Comparison of ENCODE assay signal across 2 cellular contexts in the genomic region with DNA sequence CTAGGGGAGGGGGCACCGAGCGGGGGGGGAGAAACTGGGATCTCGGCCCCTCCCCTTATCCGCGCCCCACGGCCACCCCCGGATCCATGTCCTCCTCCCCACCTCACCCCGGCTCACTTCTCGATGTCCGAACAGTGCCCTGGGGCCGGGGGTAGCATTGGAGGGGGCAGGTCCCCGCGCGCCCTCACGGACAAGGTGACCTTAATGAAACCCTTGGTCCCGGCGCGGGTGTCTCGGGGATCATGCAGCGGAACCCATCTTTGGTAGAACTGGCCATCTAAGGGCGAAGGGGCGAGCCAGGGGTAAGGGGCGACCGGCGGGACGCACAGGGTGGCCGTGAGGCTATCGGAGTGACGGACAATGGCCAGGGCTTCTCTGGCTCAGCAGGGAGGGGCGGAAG.
TF ChIP-seq lines count a peak whose summit lies in the region.

No MANE protein-coding gene starts in this region.

TF ChIP-seq in SK-N-SH, 30 proteins besides CTCF, POLR2A, EP300 and RAD21 (continued from another document):
- no peak for TF ChIP-seq REST (IDR thresholded peaks at IDR 0.05; ENCODE audit: low read depth, low read length)
- TF ChIP-seq, protein P1, sequence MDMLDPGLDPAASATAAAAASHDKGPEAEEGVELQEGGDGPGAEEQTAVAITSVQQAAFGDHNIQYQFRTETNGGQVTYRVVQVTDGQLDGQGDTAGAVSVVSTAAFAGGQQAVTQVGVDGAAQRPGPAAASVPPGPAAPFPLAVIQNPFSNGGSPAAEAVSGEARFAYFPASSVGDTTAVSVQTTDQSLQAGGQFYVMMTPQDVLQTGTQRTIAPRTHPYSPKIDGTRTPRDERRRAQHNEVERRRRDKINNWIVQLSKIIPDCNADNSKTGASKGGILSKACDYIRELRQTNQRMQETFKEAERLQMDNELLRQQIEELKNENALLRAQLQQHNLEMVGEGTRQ (IDR thresholded peaks at IDR 0.05; ENCODE audit: borderline replicate concordance, low read depth, low read length) = no peak
- TF ChIP-seq IRF3 (IDR thresholded peaks at IDR 0.05; ENCODE audit: low read depth, low read length) = no peak
- TF ChIP-seq TEAD4 (IDR thresholded peaks at IDR 0.05; ENCODE audit: borderline replicate concordance, insufficient read depth) = no peak
TF ChIP-seq in SK-N-SH: peak in this region for 0.

TF ChIP-seq in SK-N-SH treated with all-trans-retinoic acid at 6 μM for 48 hours, 23 proteins besides CTCF, POLR2A, EP300 and RAD21 (continued from another document):
- no peak for TF ChIP-seq ZNF8 (CRISPR knock-in tag; IDR thresholded peaks at IDR 0.05)
- no peak for TF ChIP-seq ESRRG (CRISPR knock-in tag; IDR thresholded peaks at IDR 0.05)
- no peak for TF ChIP-seq CSDC2 (CRISPR knock-in tag; IDR thresholded peaks at IDR 0.05)
- no peak for TF ChIP-seq SNAI2 (CRISPR knock-in tag; IDR thresholded peaks at IDR 0.05)
- no peak for TF ChIP-seq ARNTL (CRISPR knock-in tag; IDR thresholded peaks at IDR 0.05; ENCODE audit: borderline replicate concordance, low read depth)
- TF ChIP-seq RARB (CRISPR knock-in tag; IDR thresholded peaks at IDR 0.05) = no peak
- TF ChIP-seq OSR1 (CRISPR knock-in tag; IDR thresholded peaks at IDR 0.05) = no peak
- TF ChIP-seq ZNF70 (CRISPR knock-in tag; IDR thresholded peaks at IDR 0.05) = no peak
- TF ChIP-seq, protein P2, sequence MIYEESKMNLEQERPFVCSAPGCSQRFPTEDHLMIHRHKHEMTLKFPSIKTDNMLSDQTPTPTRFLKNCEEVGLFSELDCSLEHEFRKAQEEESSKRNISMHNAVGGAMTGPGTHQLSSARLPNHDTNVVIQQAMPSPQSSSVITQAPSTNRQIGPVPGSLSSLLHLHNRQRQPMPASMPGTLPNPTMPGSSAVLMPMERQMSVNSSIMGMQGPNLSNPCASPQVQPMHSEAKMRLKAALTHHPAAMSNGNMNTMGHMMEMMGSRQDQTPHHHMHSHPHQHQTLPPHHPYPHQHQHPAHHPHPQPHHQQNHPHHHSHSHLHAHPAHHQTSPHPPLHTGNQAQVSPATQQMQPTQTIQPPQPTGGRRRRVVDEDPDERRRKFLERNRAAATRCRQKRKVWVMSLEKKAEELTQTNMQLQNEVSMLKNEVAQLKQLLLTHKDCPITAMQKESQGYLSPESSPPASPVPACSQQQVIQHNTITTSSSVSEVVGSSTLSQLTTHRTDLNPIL (CRISPR knock-in tag; IDR thresholded peaks at IDR 0.05; ENCODE audit: low read depth) = no peak
